14 cellular contexts compared by ENCODE assay signal in genomic region chr18:24212939-24213338, GRCh38.
DNase-seq lines count a peak whose midpoint lies in the region; ATAC-seq, FAIRE-seq and TF ChIP-seq lines count a peak whose summit lies in the region.
"Had no signal": no experiment of that assay in that cellular context is flagged by ENCODE, and none has a peak within 500 bp of the region (broad histone marks: within the 10 kb centered on the region; RNA-seq: fewer than 3 reads in every experiment).

No MANE protein-coding gene starts in this region.

- H3K27me3 ChIP-seq in RWPE2 (ENCODE audit: insufficient read depth, poor library complexity, severe bottlenecking) = no peaks in the 10 kb centered on the region
- H3K27me3 ChIP-seq in fibroblast of lung (ENCODE audit: control insufficient read depth, insufficient read depth, low read length) = no peaks in the 10 kb centered on the region

- no peaks in the 10 kb centered on the region for H3K4me1 Mint-ChIP-seq in activated CD4-positive, alpha-beta memory T cell treated with anti-CD3 and anti-CD28 coated beads, Interleukin-2, amount 10 ng/mL, durations not matched to agents 7 days and 5 days

- H3K4me2 ChIP-seq in fibroblast of lung (ENCODE audit: extremely low read depth, insufficient read depth, low read length) = peak overlapping the region; percentile 0

- POLR2A ChIA-PET in activated CD4-positive, alpha-beta memory T cell treated with anti-CD3 and anti-CD28 coated beads, Interleukin-2, amount 10 ng/mL, durations not matched to agents 7 days and 5 days (lab: Charles Lee) = no interaction called here

- CTCF ChIA-PET in activated CD4-positive, alpha-beta memory T cell treated with anti-CD3 and anti-CD28 coated beads, Interleukin-2, amount 10 ng/mL, durations not matched to agents 7 days and 5 days (lab: Charles Lee) = no interaction called here

- H3K9me3 Mint-ChIP-seq in activated CD4-positive, alpha-beta memory T cell treated with anti-CD3 and anti-CD28 coated beads, Interleukin-2, amount 10 ng/mL, durations not matched to agents 7 days and 5 days = no peaks in the 10 kb centered on the region

- H3K36me3 ChIP-seq in RWPE2 (ENCODE audit: low read depth) = no peaks in the 10 kb centered on the region
- no peaks in the 10 kb centered on the region for H3K36me3 ChIP-seq in fibroblast of lung (ENCODE audit: control insufficient read depth, insufficient read depth, low read length)

- no peak overlapping the region for H3K27ac Mint-ChIP-seq in activated CD4-positive, alpha-beta memory T cell treated with anti-CD3 and anti-CD28 coated beads, Interleukin-2, amount 10 ng/mL, durations not matched to agents 7 days and 5 days
- H3K27ac Mint-ChIP-seq: IgD-negative memory B cell had no signal

- ATAC-seq in RWPE2 (ENCODE audit: low read depth) (peak; percentile 96), HG03159 (IDR thresholded peaks at IDR 0.05; ENCODE audit: unreplicated experiment) (no peak)

- no peak overlapping the region for H3K9ac ChIP-seq in fibroblast of lung (ENCODE audit: insufficient read depth, low read length)

- H3K27me3 Mint-ChIP-seq in activated CD4-positive, alpha-beta memory T cell treated with anti-CD3 and anti-CD28 coated beads, Interleukin-2, amount 10 ng/mL, durations not matched to agents 7 days and 5 days = peaks cover 17% of the 10 kb centered on the region

- TF ChIP-seq CTCF in RWPE2 (IDR thresholded peaks at IDR 0.05; ENCODE audit: poor library complexity, severe bottlenecking) (no peak), fibroblast of lung (conservative IDR thresholded peaks at IDR 0.05 in 1 of 2, IDR thresholded peaks at IDR 0.05 in 1 of 2; ENCODE audit: low read depth in 1 of 2, low read length in 2 of 2) (no peak)

- no peaks in the 10 kb centered on the region for H3K79me2 ChIP-seq in fibroblast of lung (ENCODE audit: control insufficient read depth, insufficient read depth, low read length)

- no peaks in the 10 kb centered on the region for H3K9me3 ChIP-seq in RWPE2 (ENCODE audit: severe bottlenecking)
- no peaks in the 10 kb centered on the region for H3K9me3 ChIP-seq in fibroblast of lung (ENCODE audit: control insufficient read depth, insufficient read depth, low read depth, low read length)

- no peaks in the 10 kb centered on the region for H4K20me1 ChIP-seq in fibroblast of lung (ENCODE audit: control insufficient read depth, extremely low read depth, insufficient read depth, low read length)

- peak; percentile 77 for DNase-seq in RWPE2 (ENCODE audit: low spot score)
- peak; percentile 82 to 98 for DNase-seq in fibroblast of lung (ENCODE audit: low read depth in 2 of 2)
- peak; percentile 96 for DNase-seq in renal cortical epithelial cell (ENCODE audit: low read depth)
- no peak for DNase-seq in activated CD4-positive, alpha-beta memory T cell treated with anti-CD3 and anti-CD28 coated beads, Interleukin-2, amount 10 ng/mL, durations not matched to agents 7 days and 5 days
- no peak for DNase-seq in GM12891 (ENCODE audit: insufficient read length, low spot score)
- DNase-seq in pons (ENCODE audit: low spot score) = no peak
- DNase-seq: DND-41; kidney; stimulated activated CD4-positive, alpha-beta T cell treated with anti-CD3 and anti-CD28 coated beads, Interleukin-12 subunit alpha, Interleukin-12 subunit beta, amount 100 ng/mL, for 4 hours; stimulated activated naive CD4-positive, alpha-beta T cell; T-helper 1 cell had no signal

- H3K4me1 ChIP-seq in RWPE2 (ENCODE audit: insufficient read depth, poor library complexity, severe bottlenecking) (peaks cover 54% of the 10 kb centered on the region), fibroblast of lung (ENCODE audit: control insufficient read depth, extremely low read depth, insufficient read depth, low read length) (peaks cover 4% of the 10 kb centered on the region)

- H3K36me3 Mint-ChIP-seq in activated CD4-positive, alpha-beta memory T cell treated with anti-CD3 and anti-CD28 coated beads, Interleukin-2, amount 10 ng/mL, durations not matched to agents 7 days and 5 days (ENCODE audit: low read depth) = no peaks in the 10 kb centered on the region
- H3K36me3 Mint-ChIP-seq: IgD-negative memory B cell had no signal

- TF ChIP-seq POLR2A in GM12891 (IDR thresholded peaks at IDR 0.05; ENCODE audit: low read depth, low read length) = no peak

- H2AFZ ChIP-seq in fibroblast of lung (ENCODE audit: low read length) = no peak overlapping the region

- FAIRE-seq in G401.6 (lab: Jason Lieb, UNC) (peak; percentile 99), GM12891 (lab: Jason Lieb, UNC) (no peak)

- H3K27ac ChIP-seq in RWPE2 (ENCODE audit: poor library complexity, severe bottlenecking) (peak overlapping the region; percentile 65), fibroblast of lung (ENCODE audit: insufficient read depth, low read length) (no peak overlapping the region)

- H3K4me3 Mint-ChIP-seq in activated CD4-positive, alpha-beta memory T cell treated with anti-CD3 and anti-CD28 coated beads, Interleukin-2, amount 10 ng/mL, durations not matched to agents 7 days and 5 days = no peak overlapping the region
- H3K4me3 Mint-ChIP-seq: IgD-negative memory B cell had no signal

- H3K4me3 ChIP-seq in RWPE2 (ENCODE audit: severe bottlenecking) (no peak overlapping the region), fibroblast of lung (replicated peaks in 1 of 4; ENCODE audit: control extremely low read depth in 1 of 4, insufficient read depth in 1 of 4, low read depth in 3 of 4, low read length in 4 of 4) (no peak overlapping the region)

TF ChIP-seq in GM12891, 5 proteins besides CTCF, POLR2A, EP300 and RAD21:
- no peak for TF ChIP-seq POU2F2 (IDR thresholded peaks at IDR 0.05; ENCODE audit: low read depth, low read length)
- no peak for TF ChIP-seq PAX5 (IDR thresholded peaks at IDR 0.05; ENCODE audit: insufficient read depth, low read length, severe bottlenecking)
- no peak for TF ChIP-seq POLR2AphosphoS5 (IDR thresholded peaks at IDR 0.05; ENCODE audit: low read depth, low read length)
- TF ChIP-seq SPI1 (IDR thresholded peaks at IDR 0.05; ENCODE audit: low read depth, low read length) = no peak
- TF ChIP-seq TAF1 (IDR thresholded peaks at IDR 0.05; ENCODE audit: low read depth, low read length) = no peak
TF ChIP-seq in GM12891: peak in this region for 0.

Comparison
In these comparisons a context has a peak if more than half of its experiments do, and no peak if none do; other contexts are left out.
1. DNase-seq: peak in RWPE2 (single experiment), fibroblast of lung (2 of 2) and renal cortical epithelial cell (single experiment); none in activated CD4-positive, alpha-beta memory T cell treated with anti-CD3 and anti-CD28 coated beads, Interleukin-2, amount 10 ng/mL, durations not matched to agents 7 days and 5 days (single experiment), GM12891 (single experiment) and pons (single experiment).